In the genomic region with DNA sequence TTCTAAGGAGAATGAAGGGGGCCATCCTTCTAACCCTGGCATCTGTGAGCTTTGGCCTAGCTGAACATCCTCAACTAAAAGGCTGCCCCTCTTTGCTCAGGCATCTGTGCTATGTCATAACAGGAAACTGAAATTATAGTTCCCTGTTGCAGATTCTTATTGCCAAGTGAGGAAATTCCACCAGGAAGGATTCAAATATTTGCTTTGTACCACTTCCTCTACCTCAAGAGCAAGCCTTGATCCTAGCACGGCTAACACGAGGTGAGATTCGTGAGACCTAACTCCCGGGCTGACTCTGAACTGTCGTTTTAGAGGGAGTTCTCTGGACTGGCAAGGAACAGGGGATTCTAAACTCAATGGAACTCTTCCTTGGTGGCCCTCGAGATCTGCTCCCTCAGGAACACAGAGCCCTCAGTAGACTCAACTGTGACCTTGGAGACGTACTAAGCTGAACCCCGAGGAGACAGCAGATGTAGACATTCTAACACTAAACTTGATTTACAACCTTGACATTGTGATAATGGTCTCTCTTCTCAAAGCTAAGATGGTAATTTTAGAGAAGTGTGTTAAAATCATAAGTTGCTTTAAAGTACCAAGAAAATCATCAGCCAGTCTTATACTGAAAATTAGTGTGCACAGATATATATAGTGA, we compare ENCODE assay signal across 1 cellular context.
TF ChIP-seq lines count a peak whose summit lies in the region.

No MANE protein-coding gene starts in this region.

TF ChIP-seq in GM12878, 131 proteins besides CTCF, POLR2A, EP300 and RAD21:
- TF ChIP-seq SRF (IDR thresholded peaks at IDR 0.05; ENCODE audit: low read depth in 2 of 2, low read length in 2 of 2) (no peak), ETV6 (conservative IDR thresholded peaks at IDR 0.05 in 1 of 2, IDR thresholded peaks at IDR 0.05 in 1 of 2; ENCODE audit: borderline replicate concordance in 1 of 2, low read depth in 1 of 2) (no peak), SPI1 (IDR thresholded peaks at IDR 0.05; ENCODE audit: borderline replicate concordance, insufficient read depth, low read depth, low read length) (peak; percentile 30; the same call in 1 of the 2 replicates), MXI1 (IDR thresholded peaks at IDR 0.05; ENCODE audit: low read depth, low read length) (no peak), RAD51 (IDR thresholded peaks at IDR 0.05) (no peak), SMC3 (IDR thresholded peaks at IDR 0.05; ENCODE audit: borderline replicate concordance, low read length) (no peak), CBX3 (IDR thresholded peaks at IDR 0.05; ENCODE audit: borderline replicate concordance, low read depth) (no peak), POLR2AphosphoS2 (IDR thresholded peaks at IDR 0.05; ENCODE audit: low read depth, low read length) (no peak), HCFC1 (IDR thresholded peaks at IDR 0.05; ENCODE audit: low read length) (no peak), IKZF1 (conservative IDR thresholded peaks at IDR 0.05) (peak; percentile 38; the same call in 1 of the 2 replicates), CHD2 (IDR thresholded peaks at IDR 0.05; ENCODE audit: borderline replicate concordance, low read depth, low read length) (no peak), EZH2 (IDR thresholded peaks at IDR 0.05; ENCODE audit: borderline replicate concordance, control insufficient read depth, low read depth, low read length) (no peak)
- TF ChIP-seq, protein P1, sequence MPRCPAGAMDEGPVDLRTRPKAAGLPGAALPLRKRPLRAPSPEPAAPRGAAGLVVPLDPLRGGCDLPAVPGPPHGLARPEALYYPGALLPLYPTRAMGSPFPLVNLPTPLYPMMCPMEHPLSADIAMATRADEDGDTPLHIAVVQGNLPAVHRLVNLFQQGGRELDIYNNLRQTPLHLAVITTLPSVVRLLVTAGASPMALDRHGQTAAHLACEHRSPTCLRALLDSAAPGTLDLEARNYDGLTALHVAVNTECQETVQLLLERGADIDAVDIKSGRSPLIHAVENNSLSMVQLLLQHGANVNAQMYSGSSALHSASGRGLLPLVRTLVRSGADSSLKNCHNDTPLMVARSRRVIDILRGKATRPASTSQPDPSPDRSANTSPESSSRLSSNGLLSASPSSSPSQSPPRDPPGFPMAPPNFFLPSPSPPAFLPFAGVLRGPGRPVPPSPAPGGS (IDR thresholded peaks at IDR 0.05; ENCODE audit: borderline replicate concordance, insufficient read depth, low read depth, low read length, poor library complexity, severe bottlenecking) = no peak
